In genomic region chr6:27502508-27503435, GRCh38 we compare ENCODE assay signal across 1 cellular context.
TF ChIP-seq lines count a peak whose summit lies in the region.

No MANE protein-coding gene starts in this region.

TF ChIP-seq in HCT116, 20 proteins besides CTCF, POLR2A, EP300 and RAD21 (continued from another document):
- no peak for TF ChIP-seq REST (IDR thresholded peaks at IDR 0.05; ENCODE audit: low read depth)
